In the genomic region with DNA sequence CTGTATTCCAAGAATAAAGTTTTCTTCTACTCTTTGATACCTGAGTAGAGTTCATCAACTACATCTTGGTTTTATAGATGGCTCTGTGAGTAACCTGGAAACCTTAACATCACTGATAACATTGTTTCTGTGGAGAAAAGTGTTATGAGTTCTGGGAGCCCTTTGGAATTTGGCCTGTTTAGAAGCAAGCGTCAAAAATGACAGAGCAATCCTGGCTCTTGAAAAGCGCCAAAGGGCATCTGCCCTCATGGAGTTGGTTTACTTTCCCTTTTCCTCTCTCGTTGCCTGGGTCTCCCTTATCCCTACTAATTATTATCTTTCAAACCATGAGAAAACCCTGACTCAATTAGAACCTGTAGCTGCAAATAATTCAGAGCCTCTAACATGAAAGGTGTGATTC, we compare ENCODE assay signal across 23 cellular contexts.
"Had no signal": no experiment of that assay in that cellular context is flagged by ENCODE, and none has a peak within 500 bp of the region (broad histone marks: within the 10 kb centered on the region; RNA-seq: fewer than 3 reads in every experiment).

No MANE protein-coding gene starts in this region.

- H3K27ac ChIP-seq: colonic mucosa, esophagus muscularis mucosa, foreskin keratinocyte, parathyroid adenoma, stomach, thyroid gland had no signal

- H3K4me3 ChIP-seq: colonic mucosa, esophagus muscularis mucosa, gastroesophageal sphincter, heart right ventricle, mucosa of descending colon, stomach, thyroid gland had no signal

- H2AFZ ChIP-seq: parathyroid adenoma had no signal

- H3K36me3 ChIP-seq: colonic mucosa, esophagus muscularis mucosa, gastroesophageal sphincter, heart right ventricle, stomach, thyroid gland had no signal

- H3K27me3 ChIP-seq: colonic mucosa, esophagus muscularis mucosa, foreskin keratinocyte, gastroesophageal sphincter, heart right ventricle, stomach, thyroid gland had no signal

- H3K4me1 ChIP-seq: colonic mucosa had no signal

- H3K9ac ChIP-seq: parathyroid adenoma had no signal

- ATAC-seq: foreskin keratinocyte; gastroesophageal sphincter; heart right ventricle; mucosa of descending colon; natural killer cell treated with Interleukin-12 subunit alpha and Interleukin-12 subunit beta and Interleukin-15 and Interleukin-18, amount 100 ng/mL, for 72 hours; sciatic nerve; stimulated activated effector memory CD8-positive, alpha-beta T cell treated with anti-CD3 and anti-CD28 coated beads, Interleukin-12 subunit alpha, Interleukin-12 subunit beta, amount 100 ng/mL, for 72 hours had no signal

- H3K79me2 ChIP-seq: parathyroid adenoma had no signal

- DNase-seq: colonic mucosa; effector CD8-positive, alpha-beta T cell; endodermal cell; foreskin keratinocyte; heart right ventricle; hypothalamus; immature natural killer cell; islet precursor cell; kidney glomerular epithelial cell; mesenchymal stem cell; mucosa of descending colon; naive B cell; stimulated activated CD4-positive, alpha-beta T cell treated with anti-CD3 and anti-CD28 coated beads, Interleukin-2, amount 100 ng/mL, for 24 hours; stimulated activated CD4-positive, alpha-beta T cell treated with anti-CD3 and anti-CD28 coated beads, Interleukin-4, amount 100 ng/mL, for 24 hours; stimulated activated naive CD4-positive, alpha-beta T cell treated with Interleukin-2 at 50 U/mL for 16 hours; stomach; thyroid gland had no signal

- H3K9me3 ChIP-seq: colonic mucosa, esophagus muscularis mucosa, gastroesophageal sphincter, heart right ventricle, mucosa of descending colon, stomach, thyroid gland had no signal
